Comparison of ENCODE assay signal across 23 cellular contexts in the genomic region with DNA sequence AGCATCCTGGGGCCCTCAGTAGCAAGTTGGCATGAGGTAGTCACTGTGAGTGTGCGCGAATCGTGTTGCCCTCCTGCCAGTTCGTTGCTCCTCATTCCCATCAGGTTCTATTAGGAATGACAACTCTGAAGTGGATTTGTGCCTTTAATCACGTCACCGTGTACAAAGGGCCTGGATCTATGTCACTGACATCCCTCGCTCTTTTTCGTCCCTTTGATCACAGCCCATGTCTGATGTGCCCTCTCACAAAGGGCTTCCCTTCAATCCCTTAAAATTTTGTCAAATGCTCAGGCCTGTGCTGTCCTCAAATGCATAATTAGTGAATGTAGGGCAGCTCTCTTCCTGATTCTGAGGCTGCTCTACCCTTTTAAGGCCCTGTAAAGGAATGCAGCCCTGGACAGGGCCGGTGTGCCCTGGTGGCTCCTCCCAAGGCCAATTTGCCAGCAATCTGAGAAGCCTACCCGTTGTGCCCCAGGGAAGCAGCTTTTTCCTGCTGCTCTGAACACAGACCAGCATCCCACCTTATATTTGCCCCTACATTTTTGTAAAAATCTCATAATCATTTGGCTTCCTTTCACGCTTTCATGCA.
"Had no signal": no experiment of that assay in that cellular context is flagged by ENCODE, and none has a peak within 500 bp of the region (broad histone marks: within the 10 kb centered on the region; RNA-seq: fewer than 3 reads in every experiment).

No MANE protein-coding gene starts in this region.

- H3K36me3 ChIP-seq: lower lobe of right lung, prostate gland, spleen, thoracic aorta, tibial nerve, upper lobe of left lung had no signal

- H3K4me3 ChIP-seq: lower lobe of right lung, prostate gland, skin epidermis, spleen, thoracic aorta, tibial nerve, upper lobe of left lung had no signal

- DNase-seq: caudate nucleus; cerebellar nuclear complex; cortex of kidney; effector memory CD8-positive, alpha-beta T cell; erythroblast; left cardiac atrium; left ventricle myocardium superior; lower lobe of right lung; naive thymus-derived CD8-positive, alpha-beta T cell; right cardiac atrium; spleen; stimulated activated CD4-positive, alpha-beta T cell treated with anti-CD3 and anti-CD28 coated beads, Interleukin-2, amount 100 ng/mL, for 48 hours; stimulated activated naive B cell treated with anti-CD40 and anti-IgM and Interleukin-4, amounts not matched to agents 10 μg/mL and 1 μg/mL and 100 μg/mL, for 72 hours; substantia nigra; upper lobe of left lung had no signal

- H3K27me3 ChIP-seq: spleen, tibial nerve, upper lobe of left lung had no signal

- FAIRE-seq: endometrium, frontal cortex, islet of Langerhans, urothelium cell line had no signal

- H3K27ac ChIP-seq: lower lobe of right lung, prostate gland, skin epidermis, spleen, thoracic aorta, tibial nerve, upper lobe of left lung had no signal

- H3K9me3 ChIP-seq: lower lobe of right lung, prostate gland, spleen, thoracic aorta, tibial nerve, upper lobe of left lung had no signal

- H3K4me1 ChIP-seq: lower lobe of right lung, prostate gland, spleen, tibial nerve, upper lobe of left lung had no signal
